Comparison of ENCODE assay signal across 25 cellular contexts in genomic region chr9:137832830-137833590, GRCh38. TPM values are rescaled to one million over a fixed set of nuclear protein-coding genes. Genes with fewer than 3 reads are reported as not detected.
"Had no signal": no experiment of that assay in that cellular context is flagged by ENCODE, and none has a peak within 500 bp of the region (broad histone marks: within the 10 kb centered on the region; RNA-seq: fewer than 3 reads in every experiment).

No MANE protein-coding gene starts in this region.

- H3K4me1 ChIP-seq: SJSA1 had no signal

- H3K4me3 Mint-ChIP-seq: IgD-negative memory B cell had no signal

- H3K27me3 Mint-ChIP-seq: IgD-negative memory B cell had no signal

- H3K9me3 Mint-ChIP-seq: IgD-negative memory B cell had no signal

- H3K4me2 ChIP-seq: KMS-11 had no signal

- H3K27me3 ChIP-seq: SJSA1 had no signal

- H3K9ac ChIP-seq: KMS-11 had no signal

- DNase-seq: Kasumi-1, MV-4-11, NCI-H1048, NCI-H1105, NCI-H1417, NCI-H1436 treated with DMSO at 0.1 percent for 48 hours, NCI-H1694, NCI-H187 treated with DMSO at 0.1 percent for 48 hours, NCI-H2029 treated with DMSO at 0.1 percent for 48 hours, NCI-H2107, NCI-H2227 treated with DMSO at 0.1 percent for 48 hours, NCI-H524, NCI-H69, NCI-H774, Right ventricle myocardium superior, RPMI8226, SIG-M5 had no signal

- H3K9me3 ChIP-seq: SJSA1 had no signal

- H3K27ac ChIP-seq: HL-60, KMS-11, SJSA1, SK-N-MC had no signal

- H3K4me3 ChIP-seq: K562, SJSA1, SK-N-MC had no signal

- ATAC-seq: K562 had no signal

RNA-seq across cellular contexts. Expression of gene CACNA1B, which starts 44.6 kb away (rescaled TPM):
- total RNA-seq: MCF 10A, NCI-H460 had no signal
- polyA plus RNA-seq: IgD-negative memory B cell had no signal
